19 cellular contexts compared by ENCODE assay signal in the genomic region with DNA sequence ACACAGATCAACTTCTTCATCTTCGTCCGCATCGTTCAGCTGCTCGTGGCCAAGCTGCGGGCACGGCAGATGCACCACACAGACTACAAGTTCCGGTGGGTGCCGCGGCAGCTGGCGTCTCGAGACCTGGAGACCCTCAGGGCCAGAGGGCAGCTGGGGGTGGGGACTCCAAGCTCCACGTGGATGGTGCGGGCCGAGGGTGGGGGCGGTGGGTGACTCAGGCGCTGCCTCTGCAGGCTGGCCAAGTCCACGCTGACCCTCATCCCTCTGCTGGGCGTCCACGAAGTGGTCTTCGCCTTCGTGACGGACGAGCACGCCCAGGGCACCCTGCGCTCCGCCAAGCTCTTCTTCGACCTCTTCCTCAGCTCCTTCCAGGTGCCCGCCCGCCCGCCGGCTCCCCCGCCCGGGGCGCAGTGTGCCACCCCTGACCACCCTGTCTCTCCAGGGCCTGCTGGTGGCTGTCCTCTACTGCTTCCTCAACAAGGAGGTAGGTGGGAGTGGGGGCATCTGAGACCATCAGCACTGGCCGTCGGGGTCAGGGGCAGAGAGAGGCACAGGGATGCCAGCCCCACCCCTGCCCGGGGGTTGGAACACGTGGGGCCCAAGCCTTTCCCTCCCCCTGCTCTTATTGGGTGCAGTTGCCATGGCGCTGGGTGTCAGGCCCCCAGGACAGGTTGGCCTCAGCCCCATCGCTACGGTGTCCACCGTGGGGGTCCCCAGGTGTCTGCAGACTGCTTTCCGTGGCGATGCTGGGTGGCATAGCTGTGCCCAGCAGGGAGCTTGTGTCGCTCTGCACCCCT. TPM values are rescaled to one million over a fixed set of nuclear protein-coding genes. Genes with fewer than 3 reads are reported as not detected.
DNase-seq lines count a peak whose midpoint lies in the region; ATAC-seq, FAIRE-seq and TF ChIP-seq lines count a peak whose summit lies in the region.
"Had no signal": no experiment of that assay in that cellular context is flagged by ENCODE, and none has a peak within 500 bp of the region (broad histone marks: within the 10 kb centered on the region; RNA-seq: fewer than 3 reads in every experiment).

No MANE protein-coding gene starts in this region.

- H3K9me3 ChIP-seq in BLaER1 (no peaks in the 10 kb centered on the region), HEK293 (ENCODE audit: control insufficient read depth, insufficient read depth, low read depth, low read length) (no peaks in the 10 kb centered on the region), kidney (ENCODE audit: control insufficient read depth in 1 of 2, low read length in 2 of 2) (no peaks in the 10 kb centered on the region)

- intact Hi-C loops in kidney (cut with DNase I): no loop called here

- H3K27me3 ChIP-seq in BLaER1: peaks cover 9% of the 10 kb centered on the region; the same call in 1 of the 2 replicates

- POLR2A ChIA-PET in HEK293 (lab: Yijun Ruan, JAX): interaction anchor here (0.5 kb wide), 1 partner anchor 17 kb away, joined by 3 read pairs; no protein-coding TSS in a partner anchor

- no peak for ATAC-seq in natural killer cell treated with Interleukin-12 subunit alpha and Interleukin-12 subunit beta and Interleukin-15 and Interleukin-18, amount 100 ng/mL, for 72 hours
- no peak for ATAC-seq in GM19324 (IDR thresholded peaks at IDR 0.05; ENCODE audit: low FRiP score, unreplicated experiment)
- ATAC-seq: GM12878 had no signal

- TF ChIP-seq CTCF in HEK293 (tag by site-specific recombination; IDR thresholded peaks at IDR 0.05) (no peak), kidney (IDR thresholded peaks at IDR 0.05; ENCODE audit: borderline replicate concordance, extremely low read depth, insufficient read depth) (no peak), progenitor cell of endocrine pancreas (IDR thresholded peaks at IDR 0.05; ENCODE audit: unreplicated experiment) (no peak)

- peak overlapping the region; percentile 5 for H3K27ac Mint-ChIP-seq in progenitor cell of endocrine pancreas
- no peak overlapping the region for H3K27ac Mint-ChIP-seq in natural killer cell treated with Interleukin-12 subunit alpha and Interleukin-12 subunit beta and Interleukin-15 and Interleukin-18, amount 100 ng/mL, for 72 hours
- H3K27ac Mint-ChIP-seq: CD4-positive, alpha-beta memory T cell had no signal

- H3K36me3 Mint-ChIP-seq in progenitor cell of endocrine pancreas (ENCODE audit: insufficient read depth): no peaks in the 10 kb centered on the region
- no peaks in the 10 kb centered on the region for H3K36me3 Mint-ChIP-seq in natural killer cell treated with Interleukin-12 subunit alpha and Interleukin-12 subunit beta and Interleukin-15 and Interleukin-18, amount 100 ng/mL, for 72 hours
- H3K36me3 Mint-ChIP-seq: CD4-positive, alpha-beta memory T cell had no signal

- DNase-seq in kidney (peak; percentile 78), progenitor cell of endocrine pancreas (ENCODE audit: low spot score, unreplicated experiment) (no peak), anterior cingulate cortex (lab: John Stamatoyannopoulos, UW) (no peak)
- no peak for DNase-seq in natural killer cell treated with Interleukin-12 subunit alpha and Interleukin-12 subunit beta and Interleukin-15 and Interleukin-18, amount 100 ng/mL, for 72 hours (ENCODE audit: low spot score)
- DNase-seq: ACHN; CD4-positive, alpha-beta memory T cell; DMS79; HCEC 1CT; KG1 had no signal

- H4K20me1 ChIP-seq in BLaER1: no peaks in the 10 kb centered on the region

- no peaks in the 10 kb centered on the region for H3K9me3 Mint-ChIP-seq in progenitor cell of endocrine pancreas (ENCODE audit: low read depth)
- no peaks in the 10 kb centered on the region for H3K9me3 Mint-ChIP-seq in natural killer cell treated with Interleukin-12 subunit alpha and Interleukin-12 subunit beta and Interleukin-15 and Interleukin-18, amount 100 ng/mL, for 72 hours
- H3K9me3 Mint-ChIP-seq: CD4-positive, alpha-beta memory T cell had no signal

- H3K9ac ChIP-seq in BLaER1 (peak overlapping the region; percentile 50; the same call in 1 of the 2 replicates), kidney (ENCODE audit: low read length in 2 of 2) (no peak overlapping the region)

- CTCF ChIA-PET in HEK293 (lab: Yijun Ruan, JAX): interaction anchor here (1.6 kb wide), 1 partner anchor 9 kb away, joined by 5 read pairs; no protein-coding TSS in a partner anchor

- peak overlapping the region; percentile 82 for H3K4me2 ChIP-seq in BLaER1

- no peak overlapping the region for H3K4me3 Mint-ChIP-seq in progenitor cell of endocrine pancreas (ENCODE audit: low read depth)
- no peak overlapping the region for H3K4me3 Mint-ChIP-seq in natural killer cell treated with Interleukin-12 subunit alpha and Interleukin-12 subunit beta and Interleukin-15 and Interleukin-18, amount 100 ng/mL, for 72 hours
- H3K4me3 Mint-ChIP-seq: CD4-positive, alpha-beta memory T cell had no signal

- peaks cover 25% of the 10 kb centered on the region for H3K27me3 Mint-ChIP-seq in progenitor cell of endocrine pancreas
- peaks cover 11 to 19% of the 10 kb centered on the region in 2 donors for H3K27me3 Mint-ChIP-seq in natural killer cell treated with Interleukin-12 subunit alpha and Interleukin-12 subunit beta and Interleukin-15 and Interleukin-18, amount 100 ng/mL, for 72 hours

- H3K4me3 ChIP-seq in BLaER1 (no peak overlapping the region), HEK293 (ENCODE audit: low read depth, low read length) (no peak overlapping the region), kidney (ENCODE audit: low read length in 2 of 2) (no peak overlapping the region)
- H3K4me3 ChIP-seq: GM12878 had no signal

- H3K4me1 Mint-ChIP-seq in progenitor cell of endocrine pancreas (ENCODE audit: low read depth): peaks cover 13% of the 10 kb centered on the region
- H3K4me1 Mint-ChIP-seq in natural killer cell treated with Interleukin-12 subunit alpha and Interleukin-12 subunit beta and Interleukin-15 and Interleukin-18, amount 100 ng/mL, for 72 hours (ENCODE audit: low read depth in 2 of 2): no peaks in the 10 kb centered on the region
- H3K4me1 Mint-ChIP-seq: CD4-positive, alpha-beta memory T cell had no signal

- no peaks in the 10 kb centered on the region for H3K36me3 ChIP-seq in BLaER1
- H3K36me3 ChIP-seq in HEK293 (ENCODE audit: control insufficient read depth in 2 of 2, insufficient read depth in 1 of 2, low read length in 2 of 2): no peaks in the 10 kb centered on the region
- no peaks in the 10 kb centered on the region for H3K36me3 ChIP-seq in kidney (ENCODE audit: control insufficient read depth in 1 of 2, insufficient read depth in 2 of 2, low read length in 2 of 2)

- FAIRE-seq in kidney (lab: Jason Lieb, UNC): no peak
- FAIRE-seq: GM12878, GM18507, H1 had no signal

- peak overlapping the region; percentile 67 for H3K27ac ChIP-seq in BLaER1
- no peak overlapping the region for H3K27ac ChIP-seq in HEK293 (ENCODE audit: extremely low read depth, low read depth, low read length)
- H3K27ac ChIP-seq in kidney (ENCODE audit: low read depth in 2 of 2, low read length in 2 of 2): no peak overlapping the region
- H3K27ac ChIP-seq: C4-2B, HL-60 had no signal

- H3K4me1 ChIP-seq in BLaER1 (peaks cover 75% of the 10 kb centered on the region), HEK293 (ENCODE audit: control insufficient read depth, insufficient read depth, low read length) (peaks cover 11% of the 10 kb centered on the region), kidney (ENCODE audit: control insufficient read depth in 1 of 2, insufficient read depth in 1 of 2, low read depth in 1 of 2, low read length in 2 of 2) (peaks cover 0 to 6% of the 10 kb centered on the region in 2 donors)

RNA-seq across cellular contexts. Expression of a gene that starts 8.8 kb away (rescaled TPM):
- total RNA-seq in kidney: 9.3 TPM
- 37.2 TPM for polyA plus RNA-seq in kidney (ENCODE audit: insufficient read depth, low read depth, low replicate concordance)
- total RNA-seq in progenitor cell of endocrine pancreas: 2.1 and 2.2 TPM in 2 replicates
- total RNA-seq in natural killer cell treated with Interleukin-12 subunit alpha and Interleukin-12 subunit beta and Interleukin-15 and Interleukin-18, amount 100 ng/mL, for 72 hours: not detected
- total RNA-seq: A172; CD4-positive, alpha-beta memory T cell; GM12878 had no signal
- polyA plus RNA-seq: CD4-positive, alpha-beta memory T cell; GM12878 had no signal

RNA-seq across cellular contexts. Expression of a gene that starts 20.3 kb away (rescaled TPM):
- 88.3 TPM for total RNA-seq in kidney
- 151 TPM for polyA plus RNA-seq in kidney (ENCODE audit: insufficient read depth, low read depth, low replicate concordance)
- 138 and 157 TPM in 2 replicates for total RNA-seq in progenitor cell of endocrine pancreas
- 100 to 1,000 TPM in 1 of 2 donors, 10 to 100 TPM in 1; 83.9 to 104 TPM for total RNA-seq in natural killer cell treated with Interleukin-12 subunit alpha and Interleukin-12 subunit beta and Interleukin-15 and Interleukin-18, amount 100 ng/mL, for 72 hours

RNA-seq across cellular contexts. Expression of a gene that starts 22.1 kb away (rescaled TPM):
- total RNA-seq in kidney (not detected), progenitor cell of endocrine pancreas (not detected in 2 replicates)
- polyA plus RNA-seq in kidney (ENCODE audit: insufficient read depth, low read depth, low replicate concordance): not detected
- not detected for total RNA-seq in natural killer cell treated with Interleukin-12 subunit alpha and Interleukin-12 subunit beta and Interleukin-15 and Interleukin-18, amount 100 ng/mL, for 72 hours
- total RNA-seq: A172; CD4-positive, alpha-beta memory T cell; G401; H1 had no signal

RNA-seq across cellular contexts. Expression of a gene that starts 47.6 kb away (rescaled TPM):
- total RNA-seq in kidney (482 TPM), progenitor cell of endocrine pancreas (467 and 484 TPM in 2 replicates)
- 411 TPM for polyA plus RNA-seq in kidney (ENCODE audit: insufficient read depth, low read depth, low replicate concordance)
- total RNA-seq in natural killer cell treated with Interleukin-12 subunit alpha and Interleukin-12 subunit beta and Interleukin-15 and Interleukin-18, amount 100 ng/mL, for 72 hours: 100 to 1,000 TPM; 691 to 774 TPM

RNA-seq across cellular contexts. Expression of a gene that starts 58.4 kb away (rescaled TPM):
- total RNA-seq in kidney: 453 TPM
- 424 TPM for polyA plus RNA-seq in kidney (ENCODE audit: insufficient read depth, low read depth, low replicate concordance)
- total RNA-seq in progenitor cell of endocrine pancreas: 239 and 248 TPM in 2 replicates
- total RNA-seq in natural killer cell treated with Interleukin-12 subunit alpha and Interleukin-12 subunit beta and Interleukin-15 and Interleukin-18, amount 100 ng/mL, for 72 hours: 100 to 1,000 TPM; 874 to 929 TPM
